In genomic region chr12:93780115-93780641, GRCh38 we compare ENCODE assay signal across 19 cellular contexts.
A peak's percentile ranks its signal among the peaks of the same experiment; 100 is the strongest.
DNase-seq lines count a peak whose midpoint lies in the region; ATAC-seq, FAIRE-seq and TF ChIP-seq lines count a peak whose summit lies in the region.
"Had no signal": no experiment of that assay in that cellular context is flagged by ENCODE, and none has a peak within 500 bp of the region (broad histone marks: within the 10 kb centered on the region; RNA-seq: fewer than 3 reads in every experiment).

No MANE protein-coding gene starts in this region.

- no peak overlapping the region for H3K9ac ChIP-seq in duodenal mucosa (ENCODE audit: low read depth in 1 of 2, low read length in 2 of 2)
- no peak overlapping the region for H3K9ac ChIP-seq in muscle layer of colon (ENCODE audit: low read length)

- ATAC-seq in Right ventricle myocardium superior (ENCODE audit: poor library complexity) = no peak
- ATAC-seq: HCT116, natural killer cell, PC-3 had no signal

- no peak for TF ChIP-seq POLR2A in vagina (IDR thresholded peaks at IDR 0.05)

- TF ChIP-seq CTCF in right atrium auricular region (IDR thresholded peaks at IDR 0.05) (no peak), vagina (IDR thresholded peaks at IDR 0.05) (no peak)

- H3K27me3 ChIP-seq in right atrium auricular region (no peaks in the 10 kb centered on the region), duodenal mucosa (ENCODE audit: control insufficient read depth in 1 of 2, insufficient read depth in 2 of 2, low read length in 2 of 2) (no peaks in the 10 kb centered on the region), muscle layer of colon (ENCODE audit: control insufficient read depth in 1 of 2, insufficient read depth in 2 of 2, low read length in 2 of 2) (no peaks in the 10 kb centered on the region), vagina (no peaks in the 10 kb centered on the region)
- H3K27me3 ChIP-seq: cardiac muscle cell, stomach had no signal

- H3K36me3 ChIP-seq in right atrium auricular region (no peaks in the 10 kb centered on the region), duodenal mucosa (ENCODE audit: control insufficient read depth in 1 of 2, insufficient read depth in 2 of 2, low read length in 2 of 2) (no peaks in the 10 kb centered on the region), muscle layer of colon (ENCODE audit: insufficient read depth, low read length) (no peaks in the 10 kb centered on the region), vagina (no peaks in the 10 kb centered on the region)
- H3K36me3 ChIP-seq: cardiac muscle cell, stomach had no signal

- DNase-seq in right atrium auricular region (ENCODE audit: low spot score) (no peak), Right ventricle myocardium superior (no peak), vagina (ENCODE audit: extremely low spot score in 2 of 2) (no peak), HuH-7.5 (ENCODE audit: low spot score) (no peak), nucleus accumbens (lab: John Stamatoyannopoulos, UW) (no peak), HTR-8/SVneo (ENCODE audit: insufficient read length, low spot score) (no peak)
- DNase-seq: activated CD4-positive, alpha-beta T cell treated with anti-CD3 and anti-CD28 coated beads, Interleukin-2, amount 10 ng/mL, durations not matched to agents 24 days and 14 days; DMS79 treated with DMSO at 0.1 percent for 48 hours; natural killer cell; NCI-H1417 treated with DMSO at 0.1 percent for 48 hours; NCI-H2171; NCI-H774; PC-3; stomach had no signal

- FAIRE-seq in HTR-8/SVneo (lab: Jason Lieb, UNC) = no peak
- FAIRE-seq: frontal cortex had no signal

- H3K9me3 ChIP-seq in right atrium auricular region (no peaks in the 10 kb centered on the region), duodenal mucosa (ENCODE audit: control insufficient read depth in 1 of 2, low read length in 2 of 2) (no peaks in the 10 kb centered on the region), muscle layer of colon (ENCODE audit: low read length) (no peaks in the 10 kb centered on the region), vagina (no peaks in the 10 kb centered on the region)
- H3K9me3 ChIP-seq: stomach had no signal

- intact Hi-C loops in Right ventricle myocardium superior (cut with DNase I) (no loop called here), vagina (cut with DNase I) (no loop called here)

- H3K4me3 ChIP-seq in right atrium auricular region (no peak overlapping the region), duodenal mucosa (ENCODE audit: low read depth in 1 of 2, low read length in 2 of 2) (no peak overlapping the region), muscle layer of colon (ENCODE audit: low read depth in 1 of 2, low read length in 2 of 2) (no peak overlapping the region), vagina (no peak overlapping the region)
- H3K4me3 ChIP-seq: cardiac muscle cell, stomach had no signal

- H3K27ac ChIP-seq in right atrium auricular region (peak overlapping the region; percentile 79 to 94), duodenal mucosa (ENCODE audit: low read depth, low read length) (peak overlapping the region; percentile 13), muscle layer of colon (ENCODE audit: low read depth, low read length) (peak overlapping the region; percentile 76), vagina (peak overlapping the region; percentile 80)
- H3K27ac ChIP-seq: cardiac muscle cell had no signal

- peaks cover 0 to 73% of the 10 kb centered on the region in 2 donors for H3K4me1 ChIP-seq in right atrium auricular region
- H3K4me1 ChIP-seq in duodenal mucosa (ENCODE audit: control insufficient read depth in 1 of 2, insufficient read depth in 2 of 2, low read length in 2 of 2) = peaks cover 4 to 9% of the 10 kb centered on the region in 2 donors
- H3K4me1 ChIP-seq in muscle layer of colon (ENCODE audit: insufficient read depth, low read length) = peaks cover 71% of the 10 kb centered on the region
- peaks cover 57% of the 10 kb centered on the region for H3K4me1 ChIP-seq in vagina

Comparison
In these comparisons a context has a peak if more than half of its experiments do, and no peak if none do; other contexts are left out.
1. H3K27ac ChIP-seq: peak in every context shown above with its lines; median percentile 86 in right atrium auricular region; 80 in vagina; 76 in muscle layer of colon; 13 in duodenal mucosa.